Comparison of ENCODE assay signal across 14 cellular contexts in genomic region chr11:29534831-29535230, GRCh38.
"Had no signal": no experiment of that assay in that cellular context is flagged by ENCODE, and none has a peak within 500 bp of the region (broad histone marks: within the 10 kb centered on the region; RNA-seq: fewer than 3 reads in every experiment).

No MANE protein-coding gene starts in this region.

- H3K36me3 ChIP-seq: esophagus squamous epithelium, gastroesophageal sphincter had no signal

- H3K4me3 ChIP-seq: esophagus squamous epithelium, gastroesophageal sphincter, testis had no signal

- H3K27me3 Mint-ChIP-seq: activated naive CD8-positive, alpha-beta T cell treated with anti-CD3 and anti-CD28 coated beads for 36 hours had no signal

- H3K36me3 Mint-ChIP-seq: activated naive CD8-positive, alpha-beta T cell treated with anti-CD3 and anti-CD28 coated beads for 36 hours had no signal

- H3K27ac ChIP-seq: esophagus squamous epithelium, gastroesophageal sphincter, testis had no signal

- DNase-seq: activated CD4-positive, alpha-beta T cell treated with anti-CD3 and anti-CD28 coated beads for 1 hour; activated CD4-positive, alpha-beta T cell treated with anti-CD3 and anti-CD28 coated beads, Interleukin-2, amount 50 U/mL, for 48 hours; activated gamma-delta T cell treated with Interleukin-2 at 50 U/mL for 16 hours; activated naive CD8-positive, alpha-beta T cell treated with anti-CD3 and anti-CD28 coated beads for 36 hours; activated T-cell treated with anti-CD3 and anti-CD28 coated beads, Interleukin-2, amount 50 U/mL, for 72 hours; anterior cingulate cortex; esophagus squamous epithelium; left ventricle myocardium superior; stimulated activated CD4-positive, alpha-beta T cell treated with anti-CD3 and anti-CD28 coated beads, Interleukin-12 subunit alpha, Interleukin-12 subunit beta, amount 100 ng/mL, for 4 hours; stimulated activated CD4-positive, alpha-beta T cell treated with anti-CD3 and anti-CD28 coated beads, Interleukin-2, amount 100 ng/mL, for 48 hours; stimulated activated naive CD8-positive, alpha-beta T cell treated with anti-CD3 and anti-CD28 coated beads, Interleukin-15, Interleukin-2, amounts not matched to agents 100 U/mL and 50 U/mL, for 24 hours; testis had no signal

- H3K4me1 ChIP-seq: esophagus squamous epithelium, gastroesophageal sphincter, testis had no signal

- H3K9me3 ChIP-seq: esophagus squamous epithelium, gastroesophageal sphincter, testis had no signal

- H3K27me3 ChIP-seq: esophagus squamous epithelium, gastroesophageal sphincter, testis had no signal

- H3K4me3 Mint-ChIP-seq: activated naive CD8-positive, alpha-beta T cell treated with anti-CD3 and anti-CD28 coated beads for 36 hours; activated T-cell treated with anti-CD3 and anti-CD28 coated beads, Interleukin-2, amount 50 U/mL, for 72 hours had no signal

- H3K27ac Mint-ChIP-seq: activated naive CD8-positive, alpha-beta T cell treated with anti-CD3 and anti-CD28 coated beads for 36 hours; activated T-cell treated with anti-CD3 and anti-CD28 coated beads, Interleukin-2, amount 50 U/mL, for 72 hours had no signal

- H3K4me1 Mint-ChIP-seq: activated naive CD8-positive, alpha-beta T cell treated with anti-CD3 and anti-CD28 coated beads for 36 hours had no signal

- FAIRE-seq: keratinocyte had no signal
